Comparison of ENCODE assay signal across 1 cellular context in genomic region chr18:65415167-65415566, GRCh38.
TF ChIP-seq lines count a peak whose summit lies in the region.

No MANE protein-coding gene starts in this region.

TF ChIP-seq in HepG2, 621 proteins besides CTCF, POLR2A, EP300 and RAD21 (continued from another document):
- TF ChIP-seq ARID4A (CRISPR knock-in tag; IDR thresholded peaks at IDR 0.05; ENCODE audit: borderline replicate concordance) (no peak), CREBL2 (CRISPR knock-in tag; IDR thresholded peaks at IDR 0.05; ENCODE audit: borderline replicate concordance) (no peak), HCFC1 (IDR thresholded peaks at IDR 0.05; ENCODE audit: low read depth, low read length) (no peak), ZNF550 (CRISPR knock-in tag; IDR thresholded peaks at IDR 0.05; ENCODE audit: borderline replicate concordance) (no peak), ZSCAN9 (CRISPR knock-in tag; IDR thresholded peaks at IDR 0.05; ENCODE audit: borderline replicate concordance) (no peak), FIP1L1 (IDR thresholded peaks at IDR 0.05; ENCODE audit: borderline replicate concordance, insufficient read depth, low read depth, low read length) (no peak), RBAK (CRISPR knock-in tag; IDR thresholded peaks at IDR 0.05) (no peak), TOPORS (CRISPR knock-in tag; IDR thresholded peaks at IDR 0.05) (no peak), SOX13 (IDR thresholded peaks at IDR 0.05) (no peak), SOX13 (CRISPR knock-in tag; conservative IDR thresholded peaks at IDR 0.05 in 1 of 2, IDR thresholded peaks at IDR 0.05 in 1 of 2) (no peak), ZZZ3 (CRISPR knock-in tag; IDR thresholded peaks at IDR 0.05; ENCODE audit: borderline replicate concordance) (no peak), GATA4 (IDR thresholded peaks at IDR 0.05; ENCODE audit: borderline replicate concordance, low read depth) (no peak)
TF ChIP-seq in HepG2: peak in this region for 0.
